1 cellular context compared by ENCODE assay signal in the genomic region with DNA sequence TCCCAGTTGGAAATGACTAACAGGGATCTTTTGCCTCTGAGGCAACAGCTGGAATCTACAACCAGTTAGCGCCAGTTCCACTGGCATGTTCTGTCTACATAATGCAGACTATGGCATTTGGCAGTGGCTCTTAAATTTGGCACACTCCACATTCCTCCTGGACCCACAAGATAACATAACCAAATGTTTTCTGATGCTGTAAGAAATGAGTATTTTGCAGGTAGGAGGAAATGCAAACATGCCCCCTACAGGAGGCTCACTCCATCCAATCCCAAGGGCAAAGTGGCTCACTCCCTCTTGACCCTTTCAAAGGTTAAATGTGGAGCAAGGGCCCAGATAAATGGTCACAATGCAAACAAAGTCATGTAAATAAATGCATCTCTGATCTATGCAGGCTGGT.
TF ChIP-seq lines count a peak whose summit lies in the region.

No MANE protein-coding gene starts in this region.

TF ChIP-seq in HepG2, 621 proteins besides CTCF, POLR2A, EP300 and RAD21 (continued from another document):
- TF ChIP-seq ZBTB40 (IDR thresholded peaks at IDR 0.05) (no peak), ZBTB40 (CRISPR knock-in tag; IDR thresholded peaks at IDR 0.05) (no peak), MED1 (CRISPR knock-in tag; IDR thresholded peaks at IDR 0.05) (0 out of 2 replicates have a peak, but pooled peaks have one; percentile 14), ZNF354B (CRISPR knock-in tag; IDR thresholded peaks at IDR 0.05) (no peak), BCL6 (CRISPR knock-in tag; IDR thresholded peaks at IDR 0.05) (peak; percentile 39; the same call in 1 of the 2 replicates), GABPB1 (CRISPR knock-in tag; IDR thresholded peaks at IDR 0.05) (no peak), SETDB1 (CRISPR knock-in tag; IDR thresholded peaks at IDR 0.05; ENCODE audit: borderline replicate concordance) (no peak), ZMYM4 (CRISPR knock-in tag; IDR thresholded peaks at IDR 0.05) (peak; percentile 87), CHD2 (IDR thresholded peaks at IDR 0.05; ENCODE audit: low read depth, low read length) (no peak), NCOA2 (CRISPR knock-in tag; IDR thresholded peaks at IDR 0.05) (peak; percentile 44; the same call in 1 of the 2 replicates), ZSCAN20 (CRISPR knock-in tag; IDR thresholded peaks at IDR 0.05; ENCODE audit: borderline replicate concordance) (no peak), BRCA1 (CRISPR knock-in tag; IDR thresholded peaks at IDR 0.05) (no peak), HMGA1 (CRISPR knock-in tag; conservative IDR thresholded peaks at IDR 0.05) (no peak), RXRB (CRISPR knock-in tag; IDR thresholded peaks at IDR 0.05; ENCODE audit: borderline replicate concordance) (peak; percentile 41; the same call in 1 of the 2 replicates), ZNF652 (CRISPR knock-in tag; IDR thresholded peaks at IDR 0.05; ENCODE audit: borderline replicate concordance, low read depth) (peak; percentile 28; the same call in 1 of the 2 replicates)
- TF ChIP-seq, protein P1, sequence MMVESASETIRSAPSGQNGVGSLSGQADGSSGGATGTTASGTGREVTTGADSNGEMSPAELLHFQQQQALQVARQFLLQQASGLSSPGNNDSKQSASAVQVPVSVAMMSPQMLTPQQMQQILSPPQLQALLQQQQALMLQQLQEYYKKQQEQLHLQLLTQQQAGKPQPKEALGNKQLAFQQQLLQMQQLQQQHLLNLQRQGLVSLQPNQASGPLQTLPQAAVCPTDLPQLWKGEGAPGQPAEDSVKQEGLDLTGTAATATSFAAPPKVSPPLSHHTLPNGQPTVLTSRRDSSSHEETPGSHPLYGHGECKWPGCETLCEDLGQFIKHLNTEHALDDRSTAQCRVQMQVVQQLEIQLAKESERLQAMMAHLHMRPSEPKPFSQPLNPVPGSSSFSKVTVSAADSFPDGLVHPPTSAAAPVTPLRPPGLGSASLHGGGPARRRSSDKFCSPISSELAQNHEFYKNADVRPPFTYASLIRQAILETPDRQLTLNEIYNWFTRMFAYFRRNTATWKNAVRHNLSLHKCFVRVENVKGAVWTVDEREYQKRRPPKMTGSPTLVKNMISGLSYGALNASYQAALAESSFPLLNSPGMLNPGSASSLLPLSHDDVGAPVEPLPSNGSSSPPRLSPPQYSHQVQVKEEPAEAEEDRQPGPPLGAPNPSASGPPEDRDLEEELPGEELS (CRISPR knock-in tag; IDR thresholded peaks at IDR 0.05), result 0 out of 2 replicates have a peak, but pooled peaks have one; percentile 20
